ENCODE assay signal across 1 cellular context in the genomic region with DNA sequence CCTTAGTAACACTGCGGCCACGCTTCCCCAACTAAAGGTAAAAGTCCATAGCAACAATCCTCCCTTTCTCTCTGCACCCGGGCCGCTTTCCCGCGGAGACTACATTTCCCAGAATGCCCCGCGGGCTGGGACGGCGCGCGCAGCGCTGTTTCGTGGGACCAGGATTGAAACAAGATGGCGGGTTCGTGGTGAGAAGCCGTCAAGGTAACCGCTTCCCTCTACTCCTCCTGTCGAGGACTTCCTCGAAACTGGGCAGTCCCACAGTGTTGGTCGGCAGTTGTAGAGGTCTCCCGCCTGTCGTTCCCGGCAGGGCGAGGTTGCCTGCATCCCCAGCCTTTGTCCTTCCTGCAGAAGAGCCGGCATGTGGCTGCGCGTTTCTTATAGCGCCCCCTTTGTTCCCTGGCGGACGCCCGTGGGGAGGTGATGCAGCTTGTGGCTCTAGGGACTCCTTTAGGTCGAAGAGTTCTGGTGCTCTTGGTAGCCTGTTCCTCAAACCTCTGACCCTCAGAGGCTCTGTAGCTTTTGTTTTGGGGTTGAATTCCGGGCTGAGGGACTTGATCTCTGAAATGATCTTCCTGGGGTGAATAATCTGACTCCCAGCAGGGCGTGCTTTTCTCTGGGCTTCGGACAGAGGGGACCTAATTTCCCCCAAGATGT.
TF ChIP-seq lines count a peak whose summit lies in the region.

TSS of gene MRPL42 (plus strand) at position 164 of the 657 bp plus-strand sequence. CDS start 1,772 bp downstream, outside the sequence.

TF ChIP-seq in HepG2, 621 proteins besides CTCF, POLR2A, EP300 and RAD21 (continued from another document and continues in another):
- no peak for TF ChIP-seq ATF4 (CRISPR knock-in tag; IDR thresholded peaks at IDR 0.05)
- TF ChIP-seq HES4 (CRISPR knock-in tag; IDR thresholded peaks at IDR 0.05; ENCODE audit: borderline replicate concordance), result peak; percentile 65; the same call in 1 of the 2 replicates
- peak; percentile 51; the same call in 1 of the 2 replicates for TF ChIP-seq ZNF232 (CRISPR knock-in tag; IDR thresholded peaks at IDR 0.05; ENCODE audit: borderline replicate concordance)
- TF ChIP-seq JARID2 (CRISPR knock-in tag; IDR thresholded peaks at IDR 0.05; ENCODE audit: insufficient replicate concordance), result peak; percentile 72
- TF ChIP-seq LRRFIP1 (CRISPR knock-in tag; conservative IDR thresholded peaks at IDR 0.05), result 0 out of 2 replicates have a peak, but pooled peaks have one; percentile 59
- 0 out of 2 replicates have a peak, but pooled peaks have one; percentile 36 for TF ChIP-seq PRMT3 (CRISPR knock-in tag; IDR thresholded peaks at IDR 0.05; ENCODE audit: borderline replicate concordance, low read depth)
- TF ChIP-seq RBFOX2 (IDR thresholded peaks at IDR 0.05; ENCODE audit: low read depth, low read length), result peak; percentile 79
- TF ChIP-seq GFI1 (CRISPR knock-in tag; IDR thresholded peaks at IDR 0.05; ENCODE audit: borderline replicate concordance), result peak; percentile 78; the same call in 1 of the 2 replicates
- peak; percentile 50; the same call in 1 of the 2 replicates for TF ChIP-seq RXRA (CRISPR knock-in tag; IDR thresholded peaks at IDR 0.05)
- no peak for TF ChIP-seq MLX (CRISPR knock-in tag; IDR thresholded peaks at IDR 0.05)
- TF ChIP-seq HNRNPLL (IDR thresholded peaks at IDR 0.05; ENCODE audit: low read depth, low read length, poor library complexity, severe bottlenecking), result peak; percentile 63
- TF ChIP-seq, protein P1, sequence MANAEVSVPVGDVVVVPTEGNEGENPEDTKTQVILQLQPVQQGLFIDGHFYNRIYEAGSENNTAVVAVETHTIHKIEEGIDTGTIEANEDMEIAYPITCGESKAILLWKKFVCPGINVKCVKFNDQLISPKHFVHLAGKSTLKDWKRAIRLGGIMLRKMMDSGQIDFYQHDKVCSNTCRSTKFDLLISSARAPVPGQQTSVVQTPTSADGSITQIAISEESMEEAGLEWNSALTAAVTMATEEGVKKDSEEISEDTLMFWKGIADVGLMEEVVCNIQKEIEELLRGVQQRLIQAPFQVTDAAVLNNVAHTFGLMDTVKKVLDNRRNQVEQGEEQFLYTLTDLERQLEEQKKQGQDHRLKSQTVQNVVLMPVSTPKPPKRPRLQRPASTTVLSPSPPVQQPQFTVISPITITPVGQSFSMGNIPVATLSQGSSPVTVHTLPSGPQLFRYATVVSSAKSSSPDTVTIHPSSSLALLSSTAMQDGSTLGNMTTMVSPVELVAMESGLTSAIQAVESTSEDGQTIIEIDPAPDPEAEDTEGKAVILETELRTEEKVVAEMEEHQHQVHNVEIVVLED (CRISPR knock-in tag; IDR thresholded peaks at IDR 0.05; ENCODE audit: borderline replicate concordance), result peak; percentile 93
- TF ChIP-seq ZNF24 (IDR thresholded peaks at IDR 0.05), result peak; percentile 58; the same call in 1 of the 2 replicates
- TF ChIP-seq GABPB1 (CRISPR knock-in tag; IDR thresholded peaks at IDR 0.05), result peak; percentile 85
- TF ChIP-seq ZNF841 (CRISPR knock-in tag; IDR thresholded peaks at IDR 0.05; ENCODE audit: borderline replicate concordance), result no peak
- TF ChIP-seq MTA1 (CRISPR knock-in tag; IDR thresholded peaks at IDR 0.05; ENCODE audit: borderline replicate concordance), result 0 out of 2 replicates have a peak, but pooled peaks have one; percentile 71
- no peak for TF ChIP-seq CBX1 (IDR thresholded peaks at IDR 0.05; ENCODE audit: low read depth)
- no peak for TF ChIP-seq NFE2L2 (IDR thresholded peaks at IDR 0.05; ENCODE audit: low read length)
- TF ChIP-seq, protein P2, sequence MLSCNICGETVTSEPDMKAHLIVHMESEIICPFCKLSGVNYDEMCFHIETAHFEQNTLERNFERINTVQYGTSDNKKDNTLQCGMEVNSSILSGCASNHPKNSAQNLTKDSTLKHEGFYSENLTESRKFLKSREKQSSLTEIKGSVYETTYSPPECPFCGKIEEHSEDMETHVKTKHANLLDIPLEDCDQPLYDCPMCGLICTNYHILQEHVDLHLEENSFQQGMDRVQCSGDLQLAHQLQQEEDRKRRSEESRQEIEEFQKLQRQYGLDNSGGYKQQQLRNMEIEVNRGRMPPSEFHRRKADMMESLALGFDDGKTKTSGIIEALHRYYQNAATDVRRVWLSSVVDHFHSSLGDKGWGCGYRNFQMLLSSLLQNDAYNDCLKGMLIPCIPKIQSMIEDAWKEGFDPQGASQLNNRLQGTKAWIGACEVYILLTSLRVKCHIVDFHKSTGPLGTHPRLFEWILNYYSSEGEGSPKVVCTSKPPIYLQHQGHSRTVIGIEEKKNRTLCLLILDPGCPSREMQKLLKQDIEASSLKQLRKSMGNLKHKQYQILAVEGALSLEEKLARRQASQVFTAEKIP (CRISPR knock-in tag; IDR thresholded peaks at IDR 0.05; ENCODE audit: borderline replicate concordance), result no peak
- TF ChIP-seq, protein P3, sequence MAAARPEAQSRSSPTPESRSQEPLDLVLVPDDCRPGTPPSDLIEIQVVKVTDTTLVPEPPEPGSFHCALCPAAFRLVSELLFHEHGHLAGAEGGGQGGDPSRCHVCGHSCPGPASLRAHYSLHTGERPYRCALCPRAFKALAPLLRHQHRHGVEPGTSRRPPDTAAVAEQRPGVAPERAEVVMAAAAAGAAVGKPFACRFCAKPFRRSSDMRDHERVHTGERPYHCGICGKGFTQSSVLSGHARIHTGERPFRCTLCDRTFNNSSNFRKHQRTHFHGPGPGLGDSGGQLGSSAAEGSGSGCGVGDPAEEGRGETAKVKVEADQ (CRISPR knock-in tag; IDR thresholded peaks at IDR 0.05; ENCODE audit: borderline replicate concordance), result peak; percentile 80; the same call in 1 of the 2 replicates
- TF ChIP-seq KDM2A (CRISPR knock-in tag; IDR thresholded peaks at IDR 0.05; ENCODE audit: borderline replicate concordance, low read depth), result peak; percentile 90; the same call in 1 of the 2 replicates
- no peak for TF ChIP-seq NFYB (CRISPR knock-in tag; IDR thresholded peaks at IDR 0.05)
- peak; percentile 92 for TF ChIP-seq KDM5A (IDR thresholded peaks at IDR 0.05; ENCODE audit: borderline replicate concordance, low read length)
- TF ChIP-seq GABPA (IDR thresholded peaks at IDR 0.05; ENCODE audit: low read depth, low read length), result 0 out of 2 replicates have a peak, but pooled peaks have one; percentile 11
- peak; percentile 70 for TF ChIP-seq GABPA (CRISPR knock-in tag; IDR thresholded peaks at IDR 0.05; ENCODE audit: low read depth)
- TF ChIP-seq, protein P4, sequence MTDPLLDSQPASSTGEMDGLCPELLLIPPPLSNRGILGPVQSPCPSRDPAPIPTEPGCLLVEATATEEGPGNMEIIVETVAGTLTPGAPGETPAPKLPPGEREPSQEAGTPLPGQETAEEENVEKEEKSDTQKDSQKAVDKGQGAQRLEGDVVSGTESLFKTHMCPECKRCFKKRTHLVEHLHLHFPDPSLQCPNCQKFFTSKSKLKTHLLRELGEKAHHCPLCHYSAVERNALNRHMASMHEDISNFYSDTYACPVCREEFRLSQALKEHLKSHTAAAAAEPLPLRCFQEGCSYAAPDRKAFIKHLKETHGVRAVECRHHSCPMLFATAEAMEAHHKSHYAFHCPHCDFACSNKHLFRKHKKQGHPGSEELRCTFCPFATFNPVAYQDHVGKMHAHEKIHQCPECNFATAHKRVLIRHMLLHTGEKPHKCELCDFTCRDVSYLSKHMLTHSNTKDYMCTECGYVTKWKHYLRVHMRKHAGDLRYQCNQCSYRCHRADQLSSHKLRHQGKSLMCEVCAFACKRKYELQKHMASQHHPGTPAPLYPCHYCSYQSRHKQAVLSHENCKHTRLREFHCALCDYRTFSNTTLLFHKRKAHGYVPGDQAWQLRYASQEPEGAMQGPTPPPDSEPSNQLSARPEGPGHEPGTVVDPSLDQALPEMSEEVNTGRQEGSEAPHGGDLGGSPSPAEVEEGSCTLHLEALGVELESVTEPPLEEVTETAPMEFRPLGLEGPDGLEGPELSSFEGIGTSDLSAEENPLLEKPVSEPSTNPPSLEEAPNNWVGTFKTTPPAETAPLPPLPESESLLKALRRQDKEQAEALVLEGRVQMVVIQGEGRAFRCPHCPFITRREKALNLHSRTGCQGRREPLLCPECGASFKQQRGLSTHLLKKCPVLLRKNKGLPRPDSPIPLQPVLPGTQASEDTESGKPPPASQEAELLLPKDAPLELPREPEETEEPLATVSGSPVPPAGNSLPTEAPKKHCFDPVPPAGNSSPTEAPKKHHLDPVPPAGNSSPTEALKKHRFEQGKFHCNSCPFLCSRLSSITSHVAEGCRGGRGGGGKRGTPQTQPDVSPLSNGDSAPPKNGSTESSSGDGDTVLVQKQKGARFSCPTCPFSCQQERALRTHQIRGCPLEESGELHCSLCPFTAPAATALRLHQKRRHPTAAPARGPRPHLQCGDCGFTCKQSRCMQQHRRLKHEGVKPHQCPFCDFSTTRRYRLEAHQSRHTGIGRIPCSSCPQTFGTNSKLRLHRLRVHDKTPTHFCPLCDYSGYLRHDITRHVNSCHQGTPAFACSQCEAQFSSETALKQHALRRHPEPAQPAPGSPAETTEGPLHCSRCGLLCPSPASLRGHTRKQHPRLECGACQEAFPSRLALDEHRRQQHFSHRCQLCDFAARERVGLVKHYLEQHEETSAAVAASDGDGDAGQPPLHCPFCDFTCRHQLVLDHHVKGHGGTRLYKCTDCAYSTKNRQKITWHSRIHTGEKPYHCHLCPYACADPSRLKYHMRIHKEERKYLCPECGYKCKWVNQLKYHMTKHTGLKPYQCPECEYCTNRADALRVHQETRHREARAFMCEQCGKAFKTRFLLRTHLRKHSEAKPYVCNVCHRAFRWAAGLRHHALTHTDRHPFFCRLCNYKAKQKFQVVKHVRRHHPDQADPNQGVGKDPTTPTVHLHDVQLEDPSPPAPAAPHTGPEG (CRISPR knock-in tag; IDR thresholded peaks at IDR 0.05), result peak; percentile 62; the same call in 1 of the 2 replicates
- peak; percentile 95 for TF ChIP-seq ZNF781 (CRISPR knock-in tag; IDR thresholded peaks at IDR 0.05; ENCODE audit: borderline replicate concordance, not compliant biosample characterization)
- TF ChIP-seq, protein P5, sequence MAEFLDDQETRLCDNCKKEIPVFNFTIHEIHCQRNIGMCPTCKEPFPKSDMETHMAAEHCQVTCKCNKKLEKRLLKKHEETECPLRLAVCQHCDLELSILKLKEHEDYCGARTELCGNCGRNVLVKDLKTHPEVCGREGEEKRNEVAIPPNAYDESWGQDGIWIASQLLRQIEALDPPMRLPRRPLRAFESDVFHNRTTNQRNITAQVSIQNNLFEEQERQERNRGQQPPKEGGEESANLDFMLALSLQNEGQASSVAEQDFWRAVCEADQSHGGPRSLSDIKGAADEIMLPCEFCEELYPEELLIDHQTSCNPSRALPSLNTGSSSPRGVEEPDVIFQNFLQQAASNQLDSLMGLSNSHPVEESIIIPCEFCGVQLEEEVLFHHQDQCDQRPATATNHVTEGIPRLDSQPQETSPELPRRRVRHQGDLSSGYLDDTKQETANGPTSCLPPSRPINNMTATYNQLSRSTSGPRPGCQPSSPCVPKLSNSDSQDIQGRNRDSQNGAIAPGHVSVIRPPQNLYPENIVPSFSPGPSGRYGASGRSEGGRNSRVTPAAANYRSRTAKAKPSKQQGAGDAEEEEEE (CRISPR knock-in tag; IDR thresholded peaks at IDR 0.05; ENCODE audit: borderline replicate concordance), result no peak
- TF ChIP-seq ZHX1 (CRISPR knock-in tag; IDR thresholded peaks at IDR 0.05; ENCODE audit: low read depth), result peak; percentile 92
- TF ChIP-seq ZNF180 (CRISPR knock-in tag; IDR thresholded peaks at IDR 0.05; ENCODE audit: borderline replicate concordance, low read depth), result no peak
- TF ChIP-seq SIX4 (CRISPR knock-in tag; IDR thresholded peaks at IDR 0.05), result peak; percentile 44; the same call in 1 of the 2 replicates
- TF ChIP-seq ZSCAN25 (CRISPR knock-in tag; IDR thresholded peaks at IDR 0.05), result peak; percentile 64; the same call in 1 of the 2 replicates
- TF ChIP-seq U2AF1 (optimal IDR thresholded peaks at IDR 0.05; ENCODE audit: low read depth, low read length), result peak; percentile 82
- 0 out of 2 replicates have a peak, but pooled peaks have one; percentile 54 for TF ChIP-seq ZNF563 (CRISPR knock-in tag; IDR thresholded peaks at IDR 0.05)
